20 cellular contexts compared by ENCODE assay signal in genomic region chr6:165968409-165968807, GRCh38.
DNase-seq lines count a peak whose midpoint lies in the region; ATAC-seq, FAIRE-seq and TF ChIP-seq lines count a peak whose summit lies in the region.
"Had no signal": no experiment of that assay in that cellular context is flagged by ENCODE, and none has a peak within 500 bp of the region (broad histone marks: within the 10 kb centered on the region; RNA-seq: fewer than 3 reads in every experiment).

No MANE protein-coding gene starts in this region.

- POLR2A ChIA-PET in A549 (lab: Yijun Ruan, JAX), result no interaction called here
- POLR2A ChIA-PET in K562 (lab: Yijun Ruan, JAX), result no interaction called here

- no peak overlapping the region for H2AFZ ChIP-seq in GM23248
- H2AFZ ChIP-seq in K562 (ENCODE audit: low read depth, low read length), result no peak overlapping the region

- ATAC-seq in A549, result peak in 1 of 2 experiments; percentile 2; a peak in 1 of 6 replicates
- ATAC-seq in K562, result no peak
- ATAC-seq in HG03460 (IDR thresholded peaks at IDR 0.05; ENCODE audit: unreplicated experiment), result no peak
- no peak for ATAC-seq in activated T-helper 17 cell treated with anti-CD3 and anti-CD28 coated beads, Interleukin-2, amount 50 U/mL, for 72 hours (replicated peaks)

- CTCF ChIA-PET in A549 (lab: Yijun Ruan, JAX), result interaction anchor here (1.2 to 1.6 kb wide), 2 partner anchors 40 to 129 kb away, joined by 3 read pairs; no protein-coding TSS in a partner anchor
- CTCF ChIA-PET in K562 (lab: Yijun Ruan, JAX; ENCODE audit: low intra/inter-chr PET ratio), result no interaction called here

- no peaks in the 10 kb centered on the region for H3K27me3 Mint-ChIP-seq in activated T-helper 17 cell treated with anti-CD3 and anti-CD28 coated beads, Interleukin-2, amount 50 U/mL, for 72 hours

- H3K4me2 ChIP-seq in A549, result peak overlapping the region; percentile 66
- no peak overlapping the region for H3K4me2 ChIP-seq in GM23248 (ENCODE audit: unreplicated experiment)
- no peak overlapping the region for H3K4me2 ChIP-seq in K562 (ENCODE audit: insufficient read depth, low read length)

- H3K9me2 ChIP-seq in GM23248 (ENCODE audit: insufficient read depth), result no peaks in the 10 kb centered on the region

- H3K79me2 ChIP-seq in GM23248 (ENCODE audit: insufficient read depth) (no peaks in the 10 kb centered on the region), K562 (ENCODE audit: control insufficient read depth, insufficient read depth, low read length) (no peaks in the 10 kb centered on the region)

- H3K4me1 ChIP-seq in A549, result peaks cover 100% of the 10 kb centered on the region
- no peaks in the 10 kb centered on the region for H3K4me1 ChIP-seq in GM23248 (ENCODE audit: insufficient read depth)
- no peaks in the 10 kb centered on the region for H3K4me1 ChIP-seq in K562 (replicated peaks in 1 of 2; ENCODE audit: control insufficient read depth in 2 of 2, insufficient read depth in 2 of 2, low read length in 2 of 2)
- H3K4me1 ChIP-seq: HAP-1 had no signal

- no peak for TF ChIP-seq RAD21 in A549 (conservative IDR thresholded peaks at IDR 0.05 in 1 of 2, IDR thresholded peaks at IDR 0.05 in 1 of 2)
- TF ChIP-seq RAD21 in K562 (CRISPR knock-in tag; conservative IDR thresholded peaks at IDR 0.05 in 1 of 2, IDR thresholded peaks at IDR 0.05 in 1 of 2), result no peak

- no peaks in the 10 kb centered on the region for H3K9me3 ChIP-seq in A549
- no peaks in the 10 kb centered on the region for H3K9me3 ChIP-seq in GM23248 (ENCODE audit: low read depth)
- no peaks in the 10 kb centered on the region for H3K9me3 ChIP-seq in K562 (replicated peaks; ENCODE audit: control insufficient read depth, insufficient read depth, low read depth, low read length)
- H3K9me3 ChIP-seq: HAP-1 had no signal

- H3K4me3 ChIP-seq in A549 (no peak overlapping the region), GM23248 (no peak overlapping the region), K562 (no peak overlapping the region)
- H3K4me3 ChIP-seq: HAP-1 had no signal

- no peaks in the 10 kb centered on the region for H4K20me1 ChIP-seq in GM23248 (ENCODE audit: insufficient read depth)
- H4K20me1 ChIP-seq in K562 (replicated peaks; ENCODE audit: control insufficient read depth, insufficient read depth, low read length), result no peaks in the 10 kb centered on the region

- H3K27ac Mint-ChIP-seq in activated T-helper 17 cell treated with anti-CD3 and anti-CD28 coated beads, Interleukin-2, amount 50 U/mL, for 72 hours, result no peak overlapping the region
- H3K27ac Mint-ChIP-seq: CD4-positive, alpha-beta memory T cell; HFFc6 had no signal

- no peaks in the 10 kb centered on the region for H3K36me3 Mint-ChIP-seq in activated T-helper 17 cell treated with anti-CD3 and anti-CD28 coated beads, Interleukin-2, amount 50 U/mL, for 72 hours (ENCODE audit: low read depth)
- H3K36me3 Mint-ChIP-seq: CD4-positive, alpha-beta memory T cell had no signal

- intact Hi-C loops in K562 (cut with micrococcal nuclease), result no loop called here

- no peaks in the 10 kb centered on the region for H3K36me3 ChIP-seq in GM23248 (ENCODE audit: low read depth)
- H3K36me3 ChIP-seq in K562 (ENCODE audit: control insufficient read depth, insufficient read depth, low read length), result no peaks in the 10 kb centered on the region
- H3K36me3 ChIP-seq: HAP-1 had no signal

- H3K27me3 ChIP-seq in GM23248 (replicated peaks; ENCODE audit: insufficient read depth) (no peaks in the 10 kb centered on the region), K562 (ENCODE audit: control insufficient read depth in 2 of 2, insufficient read depth in 2 of 2, low read length in 2 of 2) (peaks cover 0 to 10% of the 10 kb centered on the region in 2 experiments; a peak in 2 of 5 replicates)

- peak overlapping the region in 1 of 2 experiments; percentile 54; a peak in 3 of 6 replicates for H3K27ac ChIP-seq in A549
- H3K27ac ChIP-seq in GM23248, result no peak overlapping the region
- no peak overlapping the region for H3K27ac ChIP-seq in K562 (ENCODE audit: extremely low read depth, low read depth, low read length)

- no TSS peak for BruUV-seq in K562 (replicated peaks; lab: Mats Ljungman, UMichigan)

- H3K9ac ChIP-seq in GM23248, result no peak overlapping the region
- H3K9ac ChIP-seq in K562 (ENCODE audit: insufficient read depth in 1 of 2, low read depth in 2 of 2, low read length in 2 of 2), result no peak overlapping the region

- TF ChIP-seq POLR2A in A549 (IDR thresholded peaks at IDR 0.05; ENCODE audit: low read length) (no peak), K562 (conservative IDR thresholded peaks at IDR 0.05) (no peak)

- DNase-seq in A549 (ENCODE audit: low read depth in 1 of 2, low spot score in 1 of 2) (no peak), GM23248 (peak; percentile 20), K562 (ENCODE audit: extremely low read depth in 1 of 4, low spot score in 3 of 4) (no peak), kidney tubule cell (ENCODE audit: low spot score) (peak; percentile 46), GM19238 (ENCODE audit: insufficient read length, low spot score) (no peak)
- DNase-seq: 8988T; C1 segment of cervical spinal cord; Calu3; CD4-positive, alpha-beta memory T cell; COR-L47; DMS79 treated with DMSO at 0.1 percent for 48 hours; GOT3; HFFc6 had no signal

- H3F3A ChIP-seq in GM23248 (ENCODE audit: insufficient read depth), result no peaks in the 10 kb centered on the region

- no peak for TF ChIP-seq CTCF in A549 (IDR thresholded peaks at IDR 0.05)
- no peak for TF ChIP-seq CTCF in K562 (IDR thresholded peaks at IDR 0.05 in 2 of 3, conservative IDR thresholded peaks at IDR 0.05 in 1 of 3; ENCODE audit: insufficient read depth in 2 of 3, low read depth in 1 of 3, low read length in 3 of 3)

- in situ Hi-C loops in GM23248 (cut with MboI) (no loop called here), K562 (cut with MboI) (no loop called here)

- no peaks in the 10 kb centered on the region for H3K9me1 ChIP-seq in K562 (ENCODE audit: control insufficient read depth, insufficient read depth, low read length)

- no peaks in the 10 kb centered on the region for H3K4me1 Mint-ChIP-seq in activated T-helper 17 cell treated with anti-CD3 and anti-CD28 coated beads, Interleukin-2, amount 50 U/mL, for 72 hours
- H3K4me1 Mint-ChIP-seq: CD4-positive, alpha-beta memory T cell had no signal

- no peaks in the 10 kb centered on the region for H3K9me3 Mint-ChIP-seq in activated T-helper 17 cell treated with anti-CD3 and anti-CD28 coated beads, Interleukin-2, amount 50 U/mL, for 72 hours

- no peak for FAIRE-seq in A549 (lab: Jason Lieb, UNC)
- FAIRE-seq in K562 (lab: Jason Lieb, UNC), result no peak
- FAIRE-seq: G401.6, GM12892, GM19239, H54 had no signal

- 67% methylated on average over 3 of the region's 3 CpGs for WGBS in A549 (ENCODE audit: missing lambda C conversion rate)
- WGBS in GM23248 (ENCODE audit: low coverage in 1 of 2, low lambda C conversion rate in 2 of 2, missing lambda C conversion rate in 2 of 2), 2 experiments, result 74 to 75% methylated on average over 3 of the region's 3 CpGs
- WGBS in K562 (ENCODE audit: insufficient coverage, low coverage, missing lambda C conversion rate), result 2% methylated on average over 3 of the region's 3 CpGs

- TF ChIP-seq EP300 in A549 (IDR thresholded peaks at IDR 0.05), result no peak
- no peak for TF ChIP-seq EP300 in K562 (IDR thresholded peaks at IDR 0.05; ENCODE audit: low read length)

- no peak overlapping the region for H3K4me3 Mint-ChIP-seq in activated T-helper 17 cell treated with anti-CD3 and anti-CD28 coated beads, Interleukin-2, amount 50 U/mL, for 72 hours
- H3K4me3 Mint-ChIP-seq: CD4-positive, alpha-beta memory T cell; HFFc6 had no signal

TF ChIP-seq in A549, 52 proteins besides CTCF, POLR2A, EP300 and RAD21:
- no peak for TF ChIP-seq CBX8 (IDR thresholded peaks at IDR 0.05)
- no peak for TF ChIP-seq FOXS1 (CRISPR knock-in tag; IDR thresholded peaks at IDR 0.05)
- TF ChIP-seq USF2 (IDR thresholded peaks at IDR 0.05), result peak; percentile 63
- no peak for TF ChIP-seq PBX3 (IDR thresholded peaks at IDR 0.05)
- TF ChIP-seq POLR2AphosphoS2 (conservative IDR thresholded peaks at IDR 0.05; ENCODE audit: low read length), result 0 out of 2 replicates have a peak, but pooled peaks have one; percentile 75

TF ChIP-seq in K562, 482 proteins besides CTCF, POLR2A, EP300 and RAD21 (continues in another document):
- TF ChIP-seq ZNF644 (tag; IDR thresholded peaks at IDR 0.05; ENCODE audit: low read depth) (no peak), RAD51 (IDR thresholded peaks at IDR 0.05; ENCODE audit: borderline replicate concordance, low read depth) (peak; percentile 45; the same call in 1 of the 2 replicates), TBP (optimal IDR thresholded peaks at IDR 0.05; ENCODE audit: low read depth, low read length) (no peak), SETDB1 (IDR thresholded peaks at IDR 0.05; ENCODE audit: low read length) (no peak), IRF2 (CRISPR knock-in tag; IDR thresholded peaks at IDR 0.05) (no peak), HCFC1 (IDR thresholded peaks at IDR 0.05; ENCODE audit: low read depth, low read length) (no peak), TFE3 (CRISPR knock-in tag; IDR thresholded peaks at IDR 0.05) (peak; percentile 77), POLR2H (tag; IDR thresholded peaks at IDR 0.05; ENCODE audit: low read depth) (no peak), HDAC6 (IDR thresholded peaks at IDR 0.05; ENCODE audit: low read depth, low read length) (no peak)

Comparison
In these comparisons a context has a peak if more than half of its experiments do, and no peak if none do; other contexts are left out.
1. DNase-seq: peak in GM23248 (single experiment) and kidney tubule cell (single experiment); none in A549 (0 of 2), K562 (0 of 4) and GM19238 (single experiment).
2. Of the 35 proteins assayed by ChIP-seq in both K562 and A549: peak only in K562: none; only in A549: POLR2AphosphoS2 and USF2; in both: none; in neither: 33.